9 cellular contexts compared by ENCODE assay signal in genomic region chr3:30628188-30628930, GRCh38. TPM values are rescaled to one million over a fixed set of nuclear protein-coding genes. Genes with fewer than 3 reads are reported as not detected.
DNase-seq lines count a peak whose midpoint lies in the region; ATAC-seq, FAIRE-seq and TF ChIP-seq lines count a peak whose summit lies in the region.
"Had no signal": no experiment of that assay in that cellular context is flagged by ENCODE, and none has a peak within 500 bp of the region (broad histone marks: within the 10 kb centered on the region; RNA-seq: fewer than 3 reads in every experiment).

No MANE protein-coding gene starts in this region.

- H3K4me3 Mint-ChIP-seq in activated CD4-positive, alpha-beta T cell treated with anti-CD3 and anti-CD28 coated beads, Interleukin-2, amount 10 ng/mL, durations not matched to agents 24 days and 14 days, result peak overlapping the region; percentile 57
- no peak overlapping the region for H3K4me3 Mint-ChIP-seq in activated CD4-positive, alpha-beta memory T cell treated with anti-CD3 and anti-CD28 coated beads, Interleukin-2, amount 10 ng/mL, durations not matched to agents 7 days and 5 days

- peaks cover 6% of the 10 kb centered on the region for H4K20me1 ChIP-seq in keratinocyte (ENCODE audit: control insufficient read depth, extremely low read depth, insufficient read depth, low read length)

- peaks cover 60% of the 10 kb centered on the region for H3K36me3 Mint-ChIP-seq in activated CD4-positive, alpha-beta T cell treated with anti-CD3 and anti-CD28 coated beads, Interleukin-2, amount 10 ng/mL, durations not matched to agents 24 days and 14 days (ENCODE audit: low read depth)
- H3K36me3 Mint-ChIP-seq in activated CD4-positive, alpha-beta memory T cell treated with anti-CD3 and anti-CD28 coated beads, Interleukin-2, amount 10 ng/mL, durations not matched to agents 7 days and 5 days (ENCODE audit: low read depth), result peaks cover 69% of the 10 kb centered on the region

- FAIRE-seq in keratinocyte (lab: Jason Lieb, UNC), result peak; percentile 90
- FAIRE-seq: GM12891 had no signal

- H3K4me3 ChIP-seq in keratinocyte (ENCODE audit: control insufficient read depth in 2 of 3, extremely low read depth in 1 of 3, insufficient read depth in 2 of 3, low read depth in 1 of 3, low read length in 3 of 3), result no peak overlapping the region
- H3K4me3 ChIP-seq in stomach, result no peak overlapping the region
- H3K4me3 ChIP-seq in mucosa of descending colon, result no peak overlapping the region

- dilution Hi-C loops in keratinocyte (cut with MboI; ENCODE audit: extremely low pct_ligation_motif_present, low sequenced_read_pairs), result no loop called here

- ATAC-seq in mucosa of descending colon (no peak), HG03135 (IDR thresholded peaks at IDR 0.05; ENCODE audit: unreplicated experiment) (no peak)

- H3K4me1 ChIP-seq in keratinocyte (ENCODE audit: control insufficient read depth, extremely low read depth, insufficient read depth, low read length) (peaks cover 76% of the 10 kb centered on the region), stomach (peaks cover 71 to 100% (median 88%) of the 10 kb centered on the region in 4 donors), mucosa of descending colon (ENCODE audit: low read depth) (peaks cover 34% of the 10 kb centered on the region)

- CTCF ChIA-PET in activated CD4-positive, alpha-beta memory T cell treated with anti-CD3 and anti-CD28 coated beads, Interleukin-2, amount 10 ng/mL, durations not matched to agents 7 days and 5 days (lab: Charles Lee), result interaction anchor here (0.7 to 1.9 kb wide), 19 partner anchors 8 to 429 kb away, joined by 3 to 18 read pairs (median 6); partner anchors contain the start of gene TGFBR2

- no peak for DNase-seq in activated CD4-positive, alpha-beta T cell treated with anti-CD3 and anti-CD28 coated beads, Interleukin-2, amount 10 ng/mL, durations not matched to agents 24 days and 14 days
- no peak for DNase-seq in activated CD4-positive, alpha-beta T cell treated with anti-CD3 and anti-CD28 coated beads, Interleukin-2, amount 50 U/mL, for 1 hour
- DNase-seq in activated CD4-positive, alpha-beta memory T cell treated with anti-CD3 and anti-CD28 coated beads, Interleukin-2, amount 10 ng/mL, durations not matched to agents 7 days and 5 days, result no peak
- DNase-seq in keratinocyte (ENCODE audit: low read depth, low spot score) (no peak), stomach (no peak), mucosa of descending colon (no peak), NCI-H510A (lab: John Stamatoyannopoulos, UW) (no peak)

- H3K27me3 Mint-ChIP-seq in activated CD4-positive, alpha-beta T cell treated with anti-CD3 and anti-CD28 coated beads, Interleukin-2, amount 10 ng/mL, durations not matched to agents 24 days and 14 days, result no peaks in the 10 kb centered on the region
- H3K27me3 Mint-ChIP-seq in activated CD4-positive, alpha-beta memory T cell treated with anti-CD3 and anti-CD28 coated beads, Interleukin-2, amount 10 ng/mL, durations not matched to agents 7 days and 5 days, result no peaks in the 10 kb centered on the region

- no peak overlapping the region for H2AFZ ChIP-seq in keratinocyte (ENCODE audit: control insufficient read depth, low read length)

- peaks cover 90% of the 10 kb centered on the region for H3K79me2 ChIP-seq in keratinocyte (ENCODE audit: control insufficient read depth, insufficient read depth, low read length)

- H3K9me3 ChIP-seq in keratinocyte (ENCODE audit: control insufficient read depth, low read depth, low read length) (no peaks in the 10 kb centered on the region), stomach (no peaks in the 10 kb centered on the region), mucosa of descending colon (no peaks in the 10 kb centered on the region)

- peak overlapping the region; percentile 99 for H3K27ac Mint-ChIP-seq in activated CD4-positive, alpha-beta T cell treated with anti-CD3 and anti-CD28 coated beads, Interleukin-2, amount 10 ng/mL, durations not matched to agents 24 days and 14 days
- peak overlapping the region; percentile 97 for H3K27ac Mint-ChIP-seq in activated CD4-positive, alpha-beta memory T cell treated with anti-CD3 and anti-CD28 coated beads, Interleukin-2, amount 10 ng/mL, durations not matched to agents 7 days and 5 days

- H3K36me3 ChIP-seq in keratinocyte (ENCODE audit: control insufficient read depth in 2 of 2, extremely low read depth in 1 of 2, insufficient read depth in 2 of 2, low read length in 2 of 2), result peaks cover 18 to 26% of the 10 kb centered on the region in 2 experiments
- H3K36me3 ChIP-seq in stomach, result peaks cover 7 to 22% (median 14%) of the 10 kb centered on the region in 4 donors
- H3K36me3 ChIP-seq in mucosa of descending colon (ENCODE audit: low read depth), result no peaks in the 10 kb centered on the region

- 58 to 72% (median 64%) methylated on average over 4 of the region's 4 CpGs for WGBS in stomach, 5 donors

- TF ChIP-seq POLR2A in stomach (IDR thresholded peaks at IDR 0.05), result no peak

- peak overlapping the region; percentile 70 for H3K4me2 ChIP-seq in keratinocyte (ENCODE audit: control insufficient read depth, extremely low read depth, insufficient read depth, low read depth, low read length)

- H3K9ac ChIP-seq in keratinocyte (ENCODE audit: control insufficient read depth, extremely low read depth, insufficient read depth, low read length), result peak overlapping the region; percentile 34

- POLR2A ChIA-PET in activated CD4-positive, alpha-beta memory T cell treated with anti-CD3 and anti-CD28 coated beads, Interleukin-2, amount 10 ng/mL, durations not matched to agents 7 days and 5 days (lab: Charles Lee), result interaction anchor here (1.0 to 20.8 kb wide), 8 partner anchors 11 to 904 kb away, joined by 4 to 671 read pairs (median 11); partner anchors contain the start of genes STT3B and TGFBR2

- H3K27me3 ChIP-seq in keratinocyte (ENCODE audit: control insufficient read depth, extremely low read depth, insufficient read depth, low read length) (no peaks in the 10 kb centered on the region), stomach (no peaks in the 10 kb centered on the region)

- intact Hi-C loops in activated CD4-positive, alpha-beta T cell treated with anti-CD3 and anti-CD28 coated beads, Interleukin-2, amount 10 ng/mL, durations not matched to agents 24 days and 14 days (cut with micrococcal nuclease), result loop anchor here (10.0 kb wide), 1 partner anchor 1126 kb away; no protein-coding TSS in a partner anchor
- intact Hi-C loops in stomach (cut with DNase I; ENCODE audit: low total_unique reads) (no loop called here), mucosa of descending colon (cut with DNase I, micrococcal nuclease) (no loop called here)

- no peaks in the 10 kb centered on the region for H3K9me1 ChIP-seq in keratinocyte (ENCODE audit: control insufficient read depth, extremely low read depth, insufficient read depth, low read length)

- TF ChIP-seq EP300 in stomach (IDR thresholded peaks at IDR 0.05), result no peak

- no peak for TF ChIP-seq CTCF in keratinocyte (optimal IDR thresholded peaks at IDR 0.05 in 1 of 3, IDR thresholded peaks at IDR 0.05 in 1 of 3, conservative IDR thresholded peaks at IDR 0.05 in 1 of 3; ENCODE audit: extremely low read depth in 1 of 3, insufficient read depth in 2 of 3, low read length in 3 of 3)
- no peak for TF ChIP-seq CTCF in stomach (IDR thresholded peaks at IDR 0.05)
- TF ChIP-seq CTCF in mucosa of descending colon (IDR thresholded peaks at IDR 0.05), result no peak

- H3K27ac ChIP-seq in keratinocyte (ENCODE audit: control insufficient read depth, insufficient read depth, low read length) (peak overlapping the region; percentile 63), stomach (peak overlapping the region; percentile 59 to 76 (median 73))

- peaks cover 6% of the 10 kb centered on the region for H3K9me3 Mint-ChIP-seq in activated CD4-positive, alpha-beta T cell treated with anti-CD3 and anti-CD28 coated beads, Interleukin-2, amount 10 ng/mL, durations not matched to agents 24 days and 14 days
- no peaks in the 10 kb centered on the region for H3K9me3 Mint-ChIP-seq in activated CD4-positive, alpha-beta memory T cell treated with anti-CD3 and anti-CD28 coated beads, Interleukin-2, amount 10 ng/mL, durations not matched to agents 7 days and 5 days

- peaks cover 79% of the 10 kb centered on the region for H3K4me1 Mint-ChIP-seq in activated CD4-positive, alpha-beta T cell treated with anti-CD3 and anti-CD28 coated beads, Interleukin-2, amount 10 ng/mL, durations not matched to agents 24 days and 14 days
- H3K4me1 Mint-ChIP-seq in activated CD4-positive, alpha-beta memory T cell treated with anti-CD3 and anti-CD28 coated beads, Interleukin-2, amount 10 ng/mL, durations not matched to agents 7 days and 5 days, result peaks cover 91% of the 10 kb centered on the region

RNA-seq across cellular contexts. Expression of gene TGFBR2, which starts 22.0 kb away (rescaled TPM):
- total RNA-seq in activated CD4-positive, alpha-beta T cell treated with anti-CD3 and anti-CD28 coated beads, Interleukin-2, amount 10 ng/mL, durations not matched to agents 24 days and 14 days, result 45.3 and 47.6 TPM in 2 replicates
- total RNA-seq in activated CD4-positive, alpha-beta memory T cell treated with anti-CD3 and anti-CD28 coated beads, Interleukin-2, amount 10 ng/mL, durations not matched to agents 7 days and 5 days, result 10 to 100 TPM; 60.1 to 60.8 TPM
- polyA plus RNA-seq in keratinocyte (250 to 402 TPM (median 303 TPM) in 3 replicates), stomach (10 to 100 TPM; 13.7 to 44.1 (median 27.4) TPM)
- polyA plus RNA-seq in keratinocyte (2011; ENCODE audit: low read depth), result 39.9 TPM
- 201 and 293 TPM in 2 replicates for polyA plus RNA-seq in keratinocyte (2011; cell fraction: cytosol; rRNA removed)
- polyA plus RNA-seq in keratinocyte (2011; cell fraction: nucleus; rRNA removed), result 332 and 361 TPM in 2 replicates
- polyA plus RNA-seq in keratinocyte (2012; ENCODE audit: low replicate concordance), result 37.4 and 256 TPM in 2 replicates
- 379 to 451 TPM (median 420 TPM) in 3 replicates for polyA minus RNA-seq in keratinocyte
- polyA minus RNA-seq in keratinocyte (2011; cell fraction: cytosol; rRNA and poly(A)+ RNA removed), result 312 TPM
- 400 and 638 TPM in 2 replicates for polyA minus RNA-seq in keratinocyte (2011; cell fraction: nucleus; rRNA and poly(A)+ RNA removed)
- total RNA-seq in stomach (100 to 1,000 TPM in 2 of 5 donors, 10 to 100 TPM in 3; 59.1 to 115 (median 89.3) TPM), mucosa of descending colon (100 to 1,000 TPM in 1 of 3 donors, 10 to 100 TPM in 2; 39.0 to 134 (median 71.4) TPM)
